In the genomic region with DNA sequence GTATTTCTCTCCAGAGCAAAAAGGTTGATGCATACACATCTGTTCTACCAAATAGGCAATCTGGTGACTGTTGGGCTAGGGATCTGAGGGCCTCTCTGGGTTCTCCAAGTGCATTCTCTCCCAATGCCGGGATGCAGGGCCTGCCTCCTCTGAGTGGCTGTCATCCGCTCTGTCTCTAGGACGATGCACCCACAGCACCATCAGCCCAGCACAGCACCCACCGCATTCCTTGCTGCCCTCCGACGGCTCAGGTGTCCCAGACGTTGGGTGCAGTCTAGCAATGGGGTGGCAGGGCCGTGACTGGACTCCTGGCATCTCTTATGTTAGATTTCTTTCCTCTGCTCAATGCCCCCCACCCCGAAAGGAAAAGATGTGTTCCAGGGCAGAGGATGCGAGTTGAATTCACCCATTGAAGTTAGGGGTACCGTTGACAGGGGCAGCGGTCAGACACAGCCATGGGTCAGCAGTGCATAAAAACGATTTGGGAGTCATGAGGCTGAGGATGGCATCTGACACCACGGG, we compare ENCODE assay signal across 20 cellular contexts.
A peak's percentile ranks its signal among the peaks of the same experiment; 100 is the strongest.
DNase-seq lines count a peak whose midpoint lies in the region; ATAC-seq, FAIRE-seq and TF ChIP-seq lines count a peak whose summit lies in the region.
"Had no signal": no experiment of that assay in that cellular context is flagged by ENCODE, and none has a peak within 500 bp of the region (broad histone marks: within the 10 kb centered on the region; RNA-seq: fewer than 3 reads in every experiment).

No MANE protein-coding gene starts in this region.

- H3K4ac ChIP-seq in neuronal stem cell (ENCODE audit: low read length): no peak overlapping the region

- peak overlapping the region; percentile 14 for H3K14ac ChIP-seq in neuronal stem cell (ENCODE audit: low read length)

- intact Hi-C loops in esophagus muscularis mucosa (cut with DNase I): no loop called here
- intact Hi-C loops in breast epithelium (cut with DNase I; ENCODE audit: low total_unique reads): no loop called here

- H2AFZ ChIP-seq in neuronal stem cell (ENCODE audit: low read length): no peak overlapping the region
- H2AFZ ChIP-seq: GM23248 had no signal

- H2BK120ac ChIP-seq in neuronal stem cell (ENCODE audit: low read depth, low read length): no peak overlapping the region

- WGBS in A549 (ENCODE audit: missing lambda C conversion rate): 22% methylated on average over 14 of the region's 14 CpGs
- 85% methylated on average over 14 of the region's 14 CpGs for WGBS in esophagus muscularis mucosa
- WGBS in neuronal stem cell (ENCODE audit: extremely low coverage in 2 of 2, insufficient read length in 2 of 2, insufficient replicate concordance in 1 of 2), 2 donors: no CpG with 5 or more reads among the region's 14 CpGs

- TF ChIP-seq RAD21 in A549 (conservative IDR thresholded peaks at IDR 0.05 in 1 of 2, IDR thresholded peaks at IDR 0.05 in 1 of 2): no peak

- CTCF ChIA-PET in A549 (lab: Yijun Ruan, JAX): interaction anchor here (0.7 to 1.4 kb wide), 2 partner anchors 8 to 9 kb away, joined by 3 read pairs; no protein-coding TSS in a partner anchor

- no peak for TF ChIP-seq CTCF in A549 (IDR thresholded peaks at IDR 0.05)
- no peak for TF ChIP-seq CTCF in esophagus muscularis mucosa (IDR thresholded peaks at IDR 0.05)
- no peak for TF ChIP-seq CTCF in breast epithelium (IDR thresholded peaks at IDR 0.05)

- H3K27me3 ChIP-seq in H7 (ENCODE audit: control insufficient read depth, insufficient read depth, low read length): no peaks in the 10 kb centered on the region
- peaks cover 0 to 47% (median 0%) of the 10 kb centered on the region in 4 donors for H3K27me3 ChIP-seq in esophagus muscularis mucosa
- no peaks in the 10 kb centered on the region for H3K27me3 ChIP-seq in neuronal stem cell (ENCODE audit: control insufficient read depth in 3 of 3, insufficient read depth in 3 of 3, low read depth in 1 of 3, low read length in 3 of 3)
- H3K27me3 ChIP-seq in breast epithelium: peaks cover 0 to 17% of the 10 kb centered on the region in 2 donors
- H3K27me3 ChIP-seq: BLaER1 had no signal

- H3K9ac ChIP-seq in neuronal stem cell (ENCODE audit: low read depth, low read length, poor library complexity): no peak overlapping the region
- H3K9ac ChIP-seq: BLaER1, GM23248 had no signal

- ATAC-seq in A549: no peak
- ATAC-seq in GM21723 (IDR thresholded peaks at IDR 0.05; ENCODE audit: unreplicated experiment): no peak
- no peak for ATAC-seq in GM18873 (IDR thresholded peaks at IDR 0.05; ENCODE audit: low FRiP score, unreplicated experiment)
- ATAC-seq: CD8-positive, alpha-beta T cell had no signal

- no peak overlapping the region for H4K91ac ChIP-seq in neuronal stem cell (ENCODE audit: low read depth, low read length, poor library complexity)

- H3K79me1 ChIP-seq in neuronal stem cell (ENCODE audit: low read depth, low read length): no peaks in the 10 kb centered on the region

- no peak overlapping the region for H2BK5ac ChIP-seq in neuronal stem cell (ENCODE audit: low read length)

- H3K9me3 ChIP-seq in A549 (no peaks in the 10 kb centered on the region), esophagus muscularis mucosa (peaks cover 0 to 18% (median 16%) of the 10 kb centered on the region in 4 donors), neuronal stem cell (replicated peaks in 1 of 2; ENCODE audit: control insufficient read depth in 2 of 2, insufficient read depth in 1 of 2, low read depth in 1 of 2, low read length in 2 of 2) (peaks cover 0 to 3% of the 10 kb centered on the region in 2 donors), breast epithelium (peaks cover 8 to 13% of the 10 kb centered on the region in 2 donors)
- H3K9me3 ChIP-seq: HAP-1 had no signal

- FAIRE-seq in A549 (lab: Jason Lieb, UNC): no peak
- FAIRE-seq: G401.6, GM12892 had no signal

- H3K23ac ChIP-seq in neuronal stem cell (ENCODE audit: low read depth, low read length, poor library complexity): peak overlapping the region; percentile 16

- POLR2A ChIA-PET in A549 (lab: Yijun Ruan, JAX): no interaction called here

- no peak for TF ChIP-seq POLR2A in A549 (IDR thresholded peaks at IDR 0.05; ENCODE audit: low read length)
- no peak for TF ChIP-seq POLR2A in esophagus muscularis mucosa (IDR thresholded peaks at IDR 0.05; ENCODE audit: low read depth)
- no peak for TF ChIP-seq POLR2A in breast epithelium (IDR thresholded peaks at IDR 0.05)

- H3K18ac ChIP-seq in neuronal stem cell (ENCODE audit: low read length): peak overlapping the region; percentile 48

- no peak for DNase-seq in A549 (ENCODE audit: low read depth in 1 of 2, low spot score in 1 of 2)
- peak; percentile 8 for DNase-seq in H7
- DNase-seq in esophagus muscularis mucosa (ENCODE audit: extremely low spot score): peak; percentile 70
- no peak for DNase-seq in neuronal stem cell (ENCODE audit: low spot score)
- DNase-seq in putamen (ENCODE audit: low spot score): no peak
- no peak for DNase-seq in breast epithelium (ENCODE audit: low spot score in 2 of 2)
- DNase-seq: Caco-2; CD4-positive, CD25-positive, alpha-beta regulatory T cell; CD8-positive, alpha-beta T cell; DMS153; DND-41; GM23248; HFFc6 had no signal

- H3K27ac ChIP-seq in A549 (no peak overlapping the region), esophagus muscularis mucosa (replicated peaks in 1 of 4) (no peak overlapping the region), neuronal stem cell (replicated peaks; ENCODE audit: low read length) (no peak overlapping the region), breast epithelium (no peak overlapping the region)
- H3K27ac ChIP-seq: BLaER1, C4-2B, GM23248 had no signal

- H3K4me2 ChIP-seq in A549: no peak overlapping the region
- H3K4me2 ChIP-seq in neuronal stem cell (ENCODE audit: insufficient read depth, low read length, poor library complexity, severe bottlenecking): no peak overlapping the region
- H3K4me2 ChIP-seq: BLaER1 had no signal

- H4K8ac ChIP-seq in neuronal stem cell (ENCODE audit: low read depth, low read length): no peak overlapping the region

- no peak overlapping the region for H2BK12ac ChIP-seq in neuronal stem cell (ENCODE audit: low read length)

- TF ChIP-seq EP300 in A549 (IDR thresholded peaks at IDR 0.05): no peak
- TF ChIP-seq EP300 in esophagus muscularis mucosa (IDR thresholded peaks at IDR 0.05): no peak

- H3K36me3 ChIP-seq in H7 (replicated peaks; ENCODE audit: control insufficient read depth, insufficient read depth, low read length) (no peaks in the 10 kb centered on the region), esophagus muscularis mucosa (no peaks in the 10 kb centered on the region), neuronal stem cell (replicated peaks in 1 of 2; ENCODE audit: control insufficient read depth in 2 of 2, insufficient read depth in 2 of 2, low read length in 2 of 2) (no peaks in the 10 kb centered on the region), breast epithelium (no peaks in the 10 kb centered on the region)
- H3K36me3 ChIP-seq: BLaER1, HAP-1 had no signal

- H3K4me3 ChIP-seq in A549 (no peak overlapping the region), H7 (ENCODE audit: insufficient read depth, low read depth, low read length) (no peak overlapping the region), esophagus muscularis mucosa (no peak overlapping the region), neuronal stem cell (ENCODE audit: low read length in 2 of 2) (no peak overlapping the region), breast epithelium (no peak overlapping the region)
- H3K4me3 ChIP-seq: BLaER1, GM23248, HAP-1 had no signal

- H3K4me1 ChIP-seq in A549 (no peaks in the 10 kb centered on the region), esophagus muscularis mucosa (no peaks in the 10 kb centered on the region), neuronal stem cell (ENCODE audit: control insufficient read depth in 2 of 2, insufficient read depth in 1 of 2, low read depth in 1 of 2, low read length in 2 of 2) (no peaks in the 10 kb centered on the region), breast epithelium (no peaks in the 10 kb centered on the region)
- H3K4me1 ChIP-seq: BLaER1, Caco-2, HAP-1 had no signal

- H2AK5ac ChIP-seq in neuronal stem cell (ENCODE audit: low read depth, low read length): no peak overlapping the region

- H2BK15ac ChIP-seq in neuronal stem cell (ENCODE audit: low read length): no peak overlapping the region

TF ChIP-seq in A549, 52 proteins besides CTCF, POLR2A, EP300 and RAD21:
- no peak for TF ChIP-seq HMGXB4 (CRISPR knock-in tag; IDR thresholded peaks at IDR 0.05; ENCODE audit: borderline replicate concordance)
- TF ChIP-seq CHD4 (IDR thresholded peaks at IDR 0.05; ENCODE audit: borderline replicate concordance): no peak
- TF ChIP-seq PHF8 (IDR thresholded peaks at IDR 0.05; ENCODE audit: borderline replicate concordance, low read depth): no peak
- no peak for TF ChIP-seq BHLHE40 (IDR thresholded peaks at IDR 0.05; ENCODE audit: low read depth, low read length)
- TF ChIP-seq CBX8 (IDR thresholded peaks at IDR 0.05): peak; percentile 64; the same call in 1 of the 2 replicates
- TF ChIP-seq RARB (CRISPR knock-in tag; IDR thresholded peaks at IDR 0.05): no peak

Comparison
In these comparisons a context has a peak if more than half of its experiments do, and no peak if none do; other contexts are left out.
1. DNase-seq: peak in H7 (single experiment) and esophagus muscularis mucosa (single experiment); none in A549 (0 of 2), neuronal stem cell (single experiment), putamen (single experiment) and breast epithelium (0 of 2).